In the genomic region with DNA sequence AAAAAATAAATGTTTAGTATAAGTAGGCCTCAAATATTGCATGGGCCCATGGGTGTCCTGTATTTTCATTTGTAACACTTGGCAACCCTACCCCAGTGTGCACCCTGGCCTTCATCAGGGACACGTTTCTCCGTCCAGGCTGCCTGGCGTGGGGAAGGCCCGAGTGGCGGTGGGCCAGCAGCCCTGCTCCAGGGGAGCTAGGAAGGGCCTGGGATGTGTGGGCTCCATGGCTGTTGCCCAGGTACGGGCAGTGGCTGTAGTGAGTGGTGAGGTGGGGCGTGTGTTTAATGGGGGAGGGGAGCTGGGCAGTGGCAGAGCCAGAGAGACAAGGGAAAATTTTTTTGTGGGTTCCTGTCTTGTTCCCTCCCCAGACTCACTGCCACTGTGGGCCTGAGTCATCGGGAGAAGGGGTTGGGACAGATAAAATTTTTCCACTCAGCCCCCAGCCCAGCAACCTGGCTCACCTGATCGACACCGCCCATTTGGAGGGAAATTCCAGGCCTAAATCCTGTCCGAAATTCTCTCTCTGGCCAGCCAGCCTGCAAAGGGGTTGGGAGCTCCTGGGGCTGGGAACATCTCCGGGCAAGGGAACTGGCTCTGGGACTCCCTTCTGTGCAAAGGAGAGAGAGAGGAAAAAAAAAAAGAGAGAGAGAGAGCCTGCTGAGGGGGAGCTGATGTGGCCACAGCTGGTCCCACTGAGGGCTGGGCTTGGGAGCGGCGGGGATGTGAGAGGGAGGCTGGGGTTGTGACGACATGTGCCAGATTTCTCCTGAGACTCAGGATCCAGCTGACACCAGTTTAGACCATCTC, we compare ENCODE assay signal across 10 cellular contexts. TPM values are rescaled to one million over a fixed set of nuclear protein-coding genes. Genes with fewer than 3 reads are reported as not detected.
DNase-seq lines count a peak whose midpoint lies in the region; ATAC-seq lines count a peak whose summit lies in the region.
"Had no signal": no experiment of that assay in that cellular context is flagged by ENCODE, and none has a peak within 500 bp of the region (broad histone marks: within the 10 kb centered on the region; RNA-seq: fewer than 3 reads in every experiment).

No MANE protein-coding gene starts in this region.

- H3K27ac ChIP-seq in trophoblast cell (ENCODE audit: low read depth, low read length): no peak overlapping the region

- H3K79me2 ChIP-seq in trophoblast cell (ENCODE audit: control insufficient read depth, insufficient read depth, low read length, poor library complexity): no peaks in the 10 kb centered on the region

- H3K27me3 Mint-ChIP-seq in T-helper 17 cell: no peaks in the 10 kb centered on the region
- H3K27me3 Mint-ChIP-seq: activated CD8-positive, alpha-beta memory T cell treated with anti-CD3 and anti-CD28 coated beads, Interleukin-2, amount 10 ng/mL, durations not matched to agents 7 days and 5 days had no signal

- intact Hi-C loops in cardiac septum (cut with DNase I): no loop called here

- H3K4me1 Mint-ChIP-seq in T-helper 17 cell: peaks cover 17% of the 10 kb centered on the region

- no peak overlapping the region for H3K18ac ChIP-seq in trophoblast cell (ENCODE audit: low read length)

- no peak overlapping the region for H2BK12ac ChIP-seq in trophoblast cell (ENCODE audit: low read length)

- no peak overlapping the region for H2BK120ac ChIP-seq in trophoblast cell (ENCODE audit: insufficient read depth, low read length, poor library complexity)

- no peak overlapping the region for H3K9ac ChIP-seq in trophoblast cell (ENCODE audit: low read length)

- no peak overlapping the region for H3K4ac ChIP-seq in trophoblast cell (ENCODE audit: low read depth, low read length)

- no peak overlapping the region for H2BK5ac ChIP-seq in trophoblast cell (ENCODE audit: low read depth, low read length, poor library complexity)

- H3K36me3 Mint-ChIP-seq in T-helper 17 cell (ENCODE audit: low read depth): no peaks in the 10 kb centered on the region
- H3K36me3 Mint-ChIP-seq: activated CD8-positive, alpha-beta memory T cell treated with anti-CD3 and anti-CD28 coated beads, Interleukin-2, amount 10 ng/mL, durations not matched to agents 7 days and 5 days had no signal

- peak overlapping the region; percentile 45 for H3K4me3 Mint-ChIP-seq in T-helper 17 cell
- H3K4me3 Mint-ChIP-seq: activated CD8-positive, alpha-beta memory T cell treated with anti-CD3 and anti-CD28 coated beads, Interleukin-2, amount 10 ng/mL, durations not matched to agents 7 days and 5 days had no signal

- peak overlapping the region; percentile 88 for H3K27ac Mint-ChIP-seq in T-helper 17 cell
- H3K27ac Mint-ChIP-seq: activated CD8-positive, alpha-beta memory T cell treated with anti-CD3 and anti-CD28 coated beads, Interleukin-2, amount 10 ng/mL, durations not matched to agents 7 days and 5 days had no signal

- DNase-seq in H7 (peak; percentile 68), T-helper 17 cell (no peak), cardiac septum (ENCODE audit: low spot score) (peak; percentile 75), trophoblast cell (no peak), T-helper 9 cell (no peak), NAMALWA (ENCODE audit: low spot score) (no peak), hepatic stellate cell (ENCODE audit: low spot score) (no peak)
- DNase-seq: activated CD8-positive, alpha-beta memory T cell treated with anti-CD3 and anti-CD28 coated beads, Interleukin-2, amount 10 ng/mL, durations not matched to agents 7 days and 5 days; NCI-H1930; small intestine had no signal

- H3K23ac ChIP-seq in trophoblast cell (ENCODE audit: low read length): no peak overlapping the region

- H3K36me3 ChIP-seq in H7 (replicated peaks; ENCODE audit: control insufficient read depth, insufficient read depth, low read length) (no peaks in the 10 kb centered on the region), trophoblast cell (ENCODE audit: control insufficient read depth in 1 of 2, insufficient read depth in 2 of 2, low read length in 2 of 2) (no peaks in the 10 kb centered on the region)

- no peaks in the 10 kb centered on the region for H3K27me3 ChIP-seq in H7 (ENCODE audit: control insufficient read depth, insufficient read depth, low read length)
- H3K27me3 ChIP-seq in trophoblast cell (ENCODE audit: insufficient read depth, low read length): no peaks in the 10 kb centered on the region

- no peak overlapping the region for H3K14ac ChIP-seq in trophoblast cell (ENCODE audit: low read length)

- ATAC-seq in T-helper 17 cell: no peak
- ATAC-seq: activated CD8-positive, alpha-beta memory T cell treated with anti-CD3 and anti-CD28 coated beads, Interleukin-2, amount 10 ng/mL, durations not matched to agents 7 days and 5 days had no signal

- peaks cover 0 to 3% of the 10 kb centered on the region in 2 experiments for H3K4me1 ChIP-seq in trophoblast cell (ENCODE audit: control insufficient read depth in 1 of 2, insufficient read depth in 2 of 2, low read length in 2 of 2)

- no peak overlapping the region for H4K8ac ChIP-seq in trophoblast cell (ENCODE audit: low read depth, low read length)

- no peak overlapping the region for H2AFZ ChIP-seq in trophoblast cell (ENCODE audit: insufficient read depth, low read length, poor library complexity)

- no peak overlapping the region for H4K91ac ChIP-seq in trophoblast cell (ENCODE audit: low read depth, low read length)

- H3K4me2 ChIP-seq in trophoblast cell (ENCODE audit: low read length): no peak overlapping the region

- no peaks in the 10 kb centered on the region for H3K79me1 ChIP-seq in trophoblast cell (ENCODE audit: low read length)

- H3K9me3 ChIP-seq in T-helper 17 cell (ENCODE audit: control insufficient read depth, low read length, poor library complexity, severe bottlenecking) (no peaks in the 10 kb centered on the region), trophoblast cell (ENCODE audit: insufficient read depth, low read depth, low read length) (peaks cover 8% of the 10 kb centered on the region)

- no peak overlapping the region for H2AK5ac ChIP-seq in trophoblast cell (ENCODE audit: low read length)

- WGBS in trophoblast cell (ENCODE audit: extremely low coverage, insufficient coverage, insufficient read length): no CpG with 5 or more reads among the region's 15 CpGs

- no peak overlapping the region for H3K4me3 ChIP-seq in H7 (ENCODE audit: insufficient read depth, low read depth, low read length)
- H3K4me3 ChIP-seq in trophoblast cell (ENCODE audit: low read depth, low read length): peak overlapping the region; percentile 59

- H4K12ac ChIP-seq in trophoblast cell (ENCODE audit: low read depth, low read length): no peak overlapping the region

RNA-seq across cellular contexts. Expression of a gene that starts 32.5 kb away (rescaled TPM):
- 32.1 and 39.6 TPM in 2 replicates for total RNA-seq in H7 (2014; rRNA removed; shearing (Covaris generic))
- total RNA-seq in T-helper 17 cell (1 to 10 TPM; 5.6 to 6.3 TPM), cardiac septum (233 TPM)
- polyA plus RNA-seq in trophoblast cell (2013): 111 and 117 TPM in 2 replicates

RNA-seq across cellular contexts. Expression of a gene that starts 49.9 kb away (rescaled TPM):
- total RNA-seq in H7 (2014; rRNA removed; shearing (Covaris generic)): 77.3 and 102 TPM in 2 replicates
- 10 to 100 TPM; 24.2 to 29.8 TPM for total RNA-seq in T-helper 17 cell
- total RNA-seq in cardiac septum: 38.4 TPM
- polyA plus RNA-seq in trophoblast cell (2013): 40.8 and 44.2 TPM in 2 replicates

Comparison
In these comparisons a context has a peak if more than half of its experiments do, and no peak if none do; other contexts are left out.
1. DNase-seq: peak in H7 (single experiment) and cardiac septum (single experiment); none in T-helper 17 cell (0 of 3), trophoblast cell (0 of 2), T-helper 9 cell (single experiment), NAMALWA (single experiment) and hepatic stellate cell (single experiment).